In genomic region chr10:123361832-123362231, GRCh38 we compare ENCODE assay signal across 24 cellular contexts.
DNase-seq lines count a peak whose midpoint lies in the region; ATAC-seq and TF ChIP-seq lines count a peak whose summit lies in the region.
"Had no signal": no experiment of that assay in that cellular context is flagged by ENCODE, and none has a peak within 500 bp of the region (broad histone marks: within the 10 kb centered on the region; RNA-seq: fewer than 3 reads in every experiment).

No MANE protein-coding gene starts in this region.

- peaks cover 11% of the 10 kb centered on the region for H3K4me1 Mint-ChIP-seq in WTC11
- H3K4me1 Mint-ChIP-seq in endodermal cell: no peaks in the 10 kb centered on the region
- H3K4me1 Mint-ChIP-seq: CD14-positive monocyte; CD4-positive, alpha-beta memory T cell; CD4-positive, CD25-positive, alpha-beta regulatory T cell; CD8-positive, alpha-beta memory T cell had no signal

- TF ChIP-seq CTCF in OCI-LY7 (conservative IDR thresholded peaks at IDR 0.05; ENCODE audit: low read length) (0 out of 2 replicates have a peak, but pooled peaks have one; percentile 16), WTC11 (IDR thresholded peaks at IDR 0.05) (no peak), endodermal cell (conservative IDR thresholded peaks at IDR 0.05) (peak; percentile 30)

- no peaks in the 10 kb centered on the region for H4K20me1 ChIP-seq in OCI-LY7 (ENCODE audit: insufficient read depth, low read length)
- H4K20me1 ChIP-seq: BLaER1 had no signal

- no peak overlapping the region for H3K4me2 ChIP-seq in OCI-LY7 (ENCODE audit: low read length)
- H3K4me2 ChIP-seq: BLaER1 had no signal

- BruUV-seq in OCI-LY7 (replicated peaks; lab: Mats Ljungman, UMichigan): no TSS peak

- CTCF ChIA-PET in OCI-LY7 (lab: Charles Lee; ENCODE audit: unreplicated experiment): no interaction called here
- CTCF ChIA-PET in WTC11 (lab: Charles Lee): no interaction called here

- H3K4me1 ChIP-seq in OCI-LY7 (ENCODE audit: insufficient read depth, low read length, poor library complexity, severe bottlenecking): no peaks in the 10 kb centered on the region
- H3K4me1 ChIP-seq in endodermal cell (ENCODE audit: control insufficient read depth, insufficient read depth, low read length): no peaks in the 10 kb centered on the region

- DNase-seq in OCI-LY7 (ENCODE audit: low spot score) (no peak), WTC11 (ENCODE audit: low spot score) (no peak), endodermal cell (no peak), GOT3 (lab: John Stamatoyannopoulos, UW) (no peak), cortex of kidney (lab: John Stamatoyannopoulos, UW) (no peak)
- DNase-seq: 8988T; ACHN; BE2C; C1 segment of cervical spinal cord; CD4-positive, alpha-beta memory T cell; CD4-positive, CD25-positive, alpha-beta regulatory T cell; CD8-positive, alpha-beta memory T cell; COR-L47; DMS 273 treated with DMSO at 0.1 percent for 48 hours; DMS153; DMS53; DMS79; DND-41; EL; GDM1 had no signal

- intact Hi-C loops in OCI-LY7 (cut with micrococcal nuclease; ENCODE audit: unreplicated experiment): no loop called here

- H3K27me3 Mint-ChIP-seq in WTC11 (ENCODE audit: low read depth) (no peaks in the 10 kb centered on the region; the same call in 1 of the 2 replicates), endodermal cell (ENCODE audit: insufficient read depth) (no peaks in the 10 kb centered on the region)
- H3K27me3 Mint-ChIP-seq: CD4-positive, alpha-beta memory T cell; CD4-positive, CD25-positive, alpha-beta regulatory T cell had no signal

- WGBS in endodermal cell (ENCODE audit: insufficient coverage in 1 of 2, insufficient read length in 1 of 2), 2 experiments: 83 to 89% methylated on average over 2 to 5 of the region's 5 CpGs

- H3K36me3 Mint-ChIP-seq in WTC11 (no peaks in the 10 kb centered on the region), endodermal cell (ENCODE audit: low read depth) (no peaks in the 10 kb centered on the region)
- H3K36me3 Mint-ChIP-seq: CD14-positive monocyte had no signal

- H3K27ac Mint-ChIP-seq in WTC11 (no peak overlapping the region), endodermal cell (no peak overlapping the region)
- H3K27ac Mint-ChIP-seq: CD14-positive monocyte; CD4-positive, alpha-beta memory T cell; CD4-positive, CD25-positive, alpha-beta regulatory T cell; CD8-positive, alpha-beta memory T cell had no signal

- no peaks in the 10 kb centered on the region for H3K36me3 ChIP-seq in OCI-LY7 (ENCODE audit: insufficient read depth, low read length)
- no peaks in the 10 kb centered on the region for H3K36me3 ChIP-seq in endodermal cell (ENCODE audit: control insufficient read depth, insufficient read depth, low read length)
- H3K36me3 ChIP-seq: BE2C had no signal

- peak; percentile 52; the same call in 1 of the 2 replicates for ATAC-seq in WTC11
- no peak for ATAC-seq in GM18907 (IDR thresholded peaks at IDR 0.05; ENCODE audit: unreplicated experiment)
- ATAC-seq: GM12878 had no signal

- no peaks in the 10 kb centered on the region for H3K27me3 ChIP-seq in endodermal cell (ENCODE audit: control insufficient read depth, insufficient read depth, low read length, poor library complexity, severe bottlenecking)
- H3K27me3 ChIP-seq: BE2C, BLaER1 had no signal

- H3K9me3 ChIP-seq in OCI-LY7 (ENCODE audit: low read length) (no peaks in the 10 kb centered on the region), endodermal cell (ENCODE audit: control insufficient read depth, low read length) (no peaks in the 10 kb centered on the region)
- H3K9me3 ChIP-seq: BE2C had no signal

- H2AFZ ChIP-seq in OCI-LY7 (ENCODE audit: low read length): no peak overlapping the region

- POLR2A ChIA-PET in OCI-LY7 (lab: Charles Lee) (no interaction called here), WTC11 (lab: Charles Lee) (no interaction called here)

- H3K4me3 Mint-ChIP-seq in WTC11 (no peak overlapping the region), endodermal cell (no peak overlapping the region)
- H3K4me3 Mint-ChIP-seq: CD14-positive monocyte; CD4-positive, alpha-beta memory T cell; CD4-positive, CD25-positive, alpha-beta regulatory T cell; CD8-positive, alpha-beta memory T cell had no signal

- H3K27ac ChIP-seq in OCI-LY7 (ENCODE audit: low read depth, low read length, poor library complexity, severe bottlenecking) (no peak overlapping the region), endodermal cell (ENCODE audit: low read depth, low read length) (no peak overlapping the region)
- H3K27ac ChIP-seq: BLaER1 had no signal

- H3K9me3 Mint-ChIP-seq in WTC11 (no peaks in the 10 kb centered on the region), endodermal cell (no peaks in the 10 kb centered on the region)
- H3K9me3 Mint-ChIP-seq: CD4-positive, alpha-beta memory T cell; CD8-positive, alpha-beta memory T cell had no signal

- H3K4me3 ChIP-seq in OCI-LY7 (ENCODE audit: low read depth, low read length, poor library complexity, severe bottlenecking): no peak overlapping the region
- no peak overlapping the region for H3K4me3 ChIP-seq in endodermal cell (ENCODE audit: low read length)
- H3K4me3 ChIP-seq: BLaER1, GM12878 had no signal

- no peaks in the 10 kb centered on the region for H3K79me2 ChIP-seq in OCI-LY7 (ENCODE audit: insufficient read depth, low read depth, low read length)

- H3K9me2 ChIP-seq in OCI-LY7 (ENCODE audit: insufficient read depth, low read length): no peaks in the 10 kb centered on the region

- H3K9ac ChIP-seq in endodermal cell (ENCODE audit: extremely low read depth, low read length, poor library complexity, severe bottlenecking): no peak overlapping the region
- H3K9ac ChIP-seq: BLaER1 had no signal

TF ChIP-seq in WTC11, 78 proteins besides CTCF, POLR2A, EP300 and RAD21:
- TF ChIP-seq FOXJ3 (CRISPR knock-in tag; IDR thresholded peaks at IDR 0.05; ENCODE audit: borderline replicate concordance) (no peak), HMGXB4 (CRISPR knock-in tag; IDR thresholded peaks at IDR 0.05) (no peak)
